ENCODE assay signal across 21 cellular contexts in the genomic region with DNA sequence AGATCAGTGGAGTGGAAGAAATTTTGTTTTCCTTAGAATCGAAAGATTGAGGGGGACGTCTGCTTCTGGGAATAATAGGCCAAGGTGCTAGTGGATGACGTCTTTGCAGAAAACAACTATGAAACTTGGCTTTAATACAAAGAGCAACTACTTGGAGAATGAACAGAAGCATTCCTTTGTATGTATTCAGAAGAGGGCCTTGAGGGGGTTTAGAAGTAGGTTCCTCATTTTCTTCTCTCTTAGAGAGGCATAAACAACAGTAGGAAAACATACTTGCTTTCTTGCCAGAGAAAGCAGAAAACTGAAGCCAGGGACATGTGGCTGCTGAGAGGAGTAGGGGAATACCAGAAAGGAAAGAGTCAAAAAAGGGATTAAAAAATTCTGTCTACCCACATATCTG.
DNase-seq lines count a peak whose midpoint lies in the region; ATAC-seq and TF ChIP-seq lines count a peak whose summit lies in the region.
"Had no signal": no experiment of that assay in that cellular context is flagged by ENCODE, and none has a peak within 500 bp of the region (broad histone marks: within the 10 kb centered on the region; RNA-seq: fewer than 3 reads in every experiment).

No MANE protein-coding gene starts in this region.

- H3K9me3 ChIP-seq in A673 (ENCODE audit: low read depth, low read length, poor library complexity, severe bottlenecking), result no peaks in the 10 kb centered on the region
- H3K9me3 ChIP-seq: esophagus muscularis mucosa, HAP-1 had no signal

- ATAC-seq in HG02623 (IDR thresholded peaks at IDR 0.05; ENCODE audit: unreplicated experiment), result no peak

- no peaks in the 10 kb centered on the region for H3K27me3 Mint-ChIP-seq in glutamatergic neuron (ENCODE audit: unreplicated experiment)
- H3K27me3 Mint-ChIP-seq: activated CD4-positive, alpha-beta T cell treated with anti-CD3 and anti-CD28 coated beads, Interleukin-2, amount 10 ng/mL, durations not matched to agents 24 days and 14 days; activated naive CD8-positive, alpha-beta T cell had no signal

- H3K36me3 ChIP-seq in A673 (ENCODE audit: insufficient read depth, low read length, poor library complexity, severe bottlenecking), result no peaks in the 10 kb centered on the region
- H3K36me3 ChIP-seq: esophagus muscularis mucosa, HAP-1 had no signal

- no peaks in the 10 kb centered on the region for H3K27me3 ChIP-seq in A673 (replicated peaks; ENCODE audit: insufficient read depth, low read depth, low read length, poor library complexity)
- H3K27me3 ChIP-seq: esophagus muscularis mucosa had no signal

- DNase-seq in GM03348 (ENCODE audit: low spot score), result peak; percentile 72
- DNase-seq in amniotic stem cell (lab: John Stamatoyannopoulos, UW), result peak; percentile 36
- peak; percentile 88 for DNase-seq in fibroblast of pulmonary artery (ENCODE audit: low read depth)
- DNase-seq in retinal pigment epithelial cell (ENCODE audit: low read depth), result peak; percentile 59
- DNase-seq in glutamatergic neuron, result no peak
- no peak for DNase-seq in A673 (ENCODE audit: low spot score)
- DNase-seq in NCI-H1048 (lab: John Stamatoyannopoulos, UW), result no peak
- DNase-seq: activated CD4-positive, alpha-beta T cell treated with anti-CD3 and anti-CD28 coated beads, Interleukin-2, amount 10 ng/mL, durations not matched to agents 24 days and 14 days; activated T-cell treated with anti-CD3 and anti-CD28 coated beads for 4 hours; NCI-H1105; occipital lobe; SHP77 treated with DMSO at 0.1 percent for 48 hours; small intestine; stimulated activated naive CD4-positive, alpha-beta T cell; T-helper 9 cell had no signal

- no TSS peak for BruUV-seq in A673 (replicated peaks; lab: Mats Ljungman, UMichigan)

- H3K4me1 ChIP-seq in A673 (ENCODE audit: insufficient read depth, low read length, poor library complexity, severe bottlenecking), result no peaks in the 10 kb centered on the region
- H3K4me1 ChIP-seq: esophagus muscularis mucosa, HAP-1 had no signal

- CTCF ChIA-PET in A673 (lab: Charles Lee), result no interaction called here

- H3K36me3 Mint-ChIP-seq in glutamatergic neuron (ENCODE audit: unreplicated experiment), result no peaks in the 10 kb centered on the region
- H3K36me3 Mint-ChIP-seq: activated naive CD8-positive, alpha-beta T cell; memory B cell had no signal

- intact Hi-C loops in A673 (cut with micrococcal nuclease; ENCODE audit: unreplicated experiment), result no loop called here

- POLR2A ChIA-PET in A673 (lab: Charles Lee; ENCODE audit: low non-redundant PET), result no interaction called here

- no peak overlapping the region for H3K27ac Mint-ChIP-seq in glutamatergic neuron (ENCODE audit: unreplicated experiment)
- H3K27ac Mint-ChIP-seq: activated CD4-positive, alpha-beta T cell treated with anti-CD3 and anti-CD28 coated beads, Interleukin-2, amount 10 ng/mL, durations not matched to agents 24 days and 14 days; activated naive CD8-positive, alpha-beta T cell; memory B cell had no signal

- no peak overlapping the region for H3K27ac ChIP-seq in A673 (ENCODE audit: low read depth, low read length, poor library complexity, severe bottlenecking)
- H3K27ac ChIP-seq: esophagus muscularis mucosa had no signal

- no peak overlapping the region for H3K4me3 Mint-ChIP-seq in glutamatergic neuron (ENCODE audit: unreplicated experiment)
- H3K4me3 Mint-ChIP-seq: activated CD4-positive, alpha-beta T cell treated with anti-CD3 and anti-CD28 coated beads, Interleukin-2, amount 10 ng/mL, durations not matched to agents 24 days and 14 days; activated naive CD8-positive, alpha-beta T cell; CD14-positive monocyte; memory B cell had no signal

- TF ChIP-seq CTCF in fibroblast of pulmonary artery (IDR thresholded peaks at IDR 0.05; ENCODE audit: low read length, missing control alignments) (no peak), retinal pigment epithelial cell (conservative IDR thresholded peaks at IDR 0.05; ENCODE audit: low read depth, low read length) (no peak), glutamatergic neuron (IDR thresholded peaks at IDR 0.05; ENCODE audit: partially characterized antibody, unreplicated experiment) (no peak), A673 (conservative IDR thresholded peaks at IDR 0.05; ENCODE audit: low read depth, low read length) (no peak)

- no peak overlapping the region for H3K4me3 ChIP-seq in fibroblast of pulmonary artery (replicated peaks; ENCODE audit: low read depth, low read length)
- no peak overlapping the region for H3K4me3 ChIP-seq in retinal pigment epithelial cell (ENCODE audit: low read length)
- H3K4me3 ChIP-seq in A673 (ENCODE audit: low read depth, low read length, poor library complexity, severe bottlenecking), result no peak overlapping the region
- H3K4me3 ChIP-seq: esophagus muscularis mucosa, HAP-1 had no signal

- no peaks in the 10 kb centered on the region for H3K9me3 Mint-ChIP-seq in glutamatergic neuron (ENCODE audit: unreplicated experiment)
- H3K9me3 Mint-ChIP-seq: activated CD4-positive, alpha-beta T cell treated with anti-CD3 and anti-CD28 coated beads, Interleukin-2, amount 10 ng/mL, durations not matched to agents 24 days and 14 days; memory B cell had no signal

- H3K4me1 Mint-ChIP-seq in glutamatergic neuron (ENCODE audit: low read depth, unreplicated experiment), result no peaks in the 10 kb centered on the region
- H3K4me1 Mint-ChIP-seq: activated CD4-positive, alpha-beta T cell treated with anti-CD3 and anti-CD28 coated beads, Interleukin-2, amount 10 ng/mL, durations not matched to agents 24 days and 14 days; CD14-positive monocyte had no signal

Comparison
In these comparisons a context has a peak if more than half of its experiments do, and no peak if none do; other contexts are left out.
1. DNase-seq: peak in GM03348 (single experiment), amniotic stem cell (single experiment), fibroblast of pulmonary artery (single experiment) and retinal pigment epithelial cell (single experiment); none in glutamatergic neuron (single experiment), A673 (single experiment) and NCI-H1048 (single experiment).